In the genomic region with DNA sequence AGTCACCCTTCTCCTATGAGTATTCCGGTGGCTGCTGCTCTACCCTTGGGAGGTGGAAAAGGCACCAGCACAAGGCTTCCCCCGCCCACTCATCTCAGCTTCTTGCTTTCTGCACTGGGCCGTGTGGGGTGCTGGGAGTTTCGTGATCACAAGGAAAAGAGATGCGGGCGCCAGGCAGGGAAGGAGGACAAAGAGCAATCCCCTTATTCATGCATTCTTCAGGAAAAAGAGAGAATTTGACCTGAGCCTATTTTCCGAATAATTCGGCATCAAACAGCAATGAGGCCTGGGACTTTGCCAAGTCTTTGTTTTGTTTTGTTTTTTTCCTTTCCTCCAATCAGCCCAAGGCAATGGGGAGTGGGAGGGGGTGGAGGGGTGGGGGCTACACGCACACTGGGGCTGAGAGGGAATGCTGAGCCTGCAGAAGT, we compare ENCODE assay signal across 10 cellular contexts.
A peak's percentile ranks its signal among the peaks of the same experiment; 100 is the strongest.
DNase-seq lines count a peak whose midpoint lies in the region; ATAC-seq, FAIRE-seq and TF ChIP-seq lines count a peak whose summit lies in the region.
"Had no signal": no experiment of that assay in that cellular context is flagged by ENCODE, and none has a peak within 500 bp of the region (broad histone marks: within the 10 kb centered on the region; RNA-seq: fewer than 3 reads in every experiment).

No MANE protein-coding gene starts in this region.

- peak overlapping the region; percentile 49; the same call in 1 of the 2 replicates for H3K14ac ChIP-seq in H9 (ENCODE audit: insufficient read depth, low read length)

- no peaks in the 10 kb centered on the region for H3K79me2 ChIP-seq in H9 (ENCODE audit: insufficient read depth, low read length)

- no peaks in the 10 kb centered on the region for H3K36me3 Mint-ChIP-seq in H9 (ENCODE audit: insufficient read depth in 1 of 3, low read depth in 3 of 3)

- peaks cover 2% of the 10 kb centered on the region for H3K27me3 Mint-ChIP-seq in H9 (ENCODE audit: low read depth)
- H3K27me3 Mint-ChIP-seq: activated T-cell treated with anti-CD3 and anti-CD28 coated beads, Interleukin-2, amount 50 U/mL, for 24 hours had no signal

- no peak overlapping the region for H3K4me3 Mint-ChIP-seq in H9
- H3K4me3 Mint-ChIP-seq: activated T-cell treated with anti-CD3 and anti-CD28 coated beads, Interleukin-2, amount 50 U/mL, for 24 hours had no signal

- no peaks in the 10 kb centered on the region for H3K23me2 ChIP-seq in H9 (ENCODE audit: insufficient read length, low read depth, low read length, poor library complexity, severe bottlenecking)

- H3K4me1 Mint-ChIP-seq in H9, result peaks cover 16 to 18% of the 10 kb centered on the region in 2 experiments

- H2BK5ac ChIP-seq in H9 (ENCODE audit: insufficient read length, low read length), result no peak overlapping the region

- H3K9me3 ChIP-seq in H9 (ENCODE audit: control insufficient read depth, low read depth, low read length), result no peaks in the 10 kb centered on the region

- no peak overlapping the region for H2AK5ac ChIP-seq in H9 (ENCODE audit: insufficient read length, low read length)

- FAIRE-seq in H54 (lab: Jason Lieb, UNC), result no peak

- peak overlapping the region; percentile 20 for H3K18ac ChIP-seq in H9 (ENCODE audit: insufficient read length, low read depth, low read length)

- no peak for TF ChIP-seq POLR2A in H54 (IDR thresholded peaks at IDR 0.05; ENCODE audit: low read depth, low read length)

- H4K20me1 ChIP-seq in H9 (ENCODE audit: control insufficient read depth, insufficient read depth, insufficient read length), result no peaks in the 10 kb centered on the region

- WGBS in H9 (ENCODE audit: extremely low coverage, insufficient read length, low lambda C conversion rate), result no CpG with 5 or more reads among the region's 9 CpGs

- peak overlapping the region in 2 of 3 experiments; percentile 46 to 85; a peak in 3 of 7 replicates for H3K27ac Mint-ChIP-seq in H9
- H3K27ac Mint-ChIP-seq: activated T-cell treated with anti-CD3 and anti-CD28 coated beads, Interleukin-2, amount 50 U/mL, for 24 hours had no signal

- peak; percentile 34 for DNase-seq in H9
- DNase-seq in ecto neural progenitor cell (ENCODE audit: low spot score), result peak; percentile 56
- peak; percentile 68 for DNase-seq in left kidney (ENCODE audit: low read depth, low spot score)
- peak; percentile 87 for DNase-seq in sciatic nerve (ENCODE audit: low spot score)
- no peak for DNase-seq in RKO (ENCODE audit: low spot score)
- DNase-seq in H54 (ENCODE audit: insufficient read length, low spot score), result no peak
- DNase-seq: activated T-cell treated with anti-CD3 and anti-CD28 coated beads, Interleukin-2, amount 50 U/mL, for 24 hours; effector memory CD4-positive, alpha-beta T cell had no signal

- no peak overlapping the region for H3K23ac ChIP-seq in H9 (ENCODE audit: insufficient read length, low read depth, low read length)

- H3K4ac ChIP-seq in H9 (ENCODE audit: low read depth, low read length), result no peak overlapping the region

- no peaks in the 10 kb centered on the region for H3K27me3 ChIP-seq in H9 (ENCODE audit: insufficient read depth, low read length)

- no peak overlapping the region for H4K8ac ChIP-seq in H9 (replicated peaks; ENCODE audit: insufficient read length, low read depth, low read length)

- no peak overlapping the region for H3K56ac ChIP-seq in H9 (ENCODE audit: insufficient read length, low read depth, low read length)

- no peaks in the 10 kb centered on the region for H3K4me1 ChIP-seq in H9 (ENCODE audit: insufficient read depth, low read length)

- TF ChIP-seq CTCF in H9 (conservative IDR thresholded peaks at IDR 0.05), result no peak

- no peak overlapping the region for H4K5ac ChIP-seq in H9 (ENCODE audit: insufficient read length, low read depth, low read length)

- H2AFZ ChIP-seq in H9 (ENCODE audit: low read length), result no peak overlapping the region

- H2BK15ac ChIP-seq in H9 (ENCODE audit: low read depth, low read length), result no peak overlapping the region

- no peaks in the 10 kb centered on the region for H3K9me3 Mint-ChIP-seq in H9
- H3K9me3 Mint-ChIP-seq: activated T-cell treated with anti-CD3 and anti-CD28 coated beads, Interleukin-2, amount 50 U/mL, for 24 hours had no signal

- no peaks in the 10 kb centered on the region for H3K79me1 ChIP-seq in H9 (ENCODE audit: insufficient read depth, low read depth, low read length, poor library complexity, severe bottlenecking)

- H3K27ac ChIP-seq in H9 (ENCODE audit: insufficient read length, low read depth, low read length), result no peak overlapping the region

- intact Hi-C loops in sciatic nerve (cut with DNase I), result no loop called here

- H3K9ac ChIP-seq in H9 (ENCODE audit: extremely low read depth, insufficient read length, low read length), result no peak overlapping the region

- H3K4me2 ChIP-seq in H9 (ENCODE audit: insufficient read depth, insufficient read length, low read length), result no peak overlapping the region

- H2BK12ac ChIP-seq in H9 (ENCODE audit: insufficient read length, low read depth, low read length), result no peak overlapping the region

- no peak overlapping the region for H2BK120ac ChIP-seq in H9 (ENCODE audit: low read depth, low read length, poor library complexity, severe bottlenecking)

- ATAC-seq in sciatic nerve (peak; percentile 86), GM21390 (IDR thresholded peaks at IDR 0.05; ENCODE audit: unreplicated experiment) (no peak), HG02763 (IDR thresholded peaks at IDR 0.05; ENCODE audit: unreplicated experiment) (no peak)

- H2BK20ac ChIP-seq in H9 (ENCODE audit: low read depth, low read length, poor library complexity, severe bottlenecking), result no peak overlapping the region

- no peak overlapping the region for H4K91ac ChIP-seq in H9 (ENCODE audit: insufficient read length, low read depth, low read length)

- H3T11ph ChIP-seq in H9 (ENCODE audit: low read length), result no peak overlapping the region

Comparison
In these comparisons a context has a peak if more than half of its experiments do, and no peak if none do; other contexts are left out.
1. DNase-seq: peak in H9 (single experiment), ecto neural progenitor cell (single experiment), left kidney (single experiment) and sciatic nerve (single experiment); none in RKO (single experiment) and H54 (single experiment).